8 cellular contexts compared by ENCODE assay signal in genomic region chr10:13784067-13784466, GRCh38.
DNase-seq lines count a peak whose midpoint lies in the region; ATAC-seq lines count a peak whose summit lies in the region.

No MANE protein-coding gene starts in this region.

- in situ Hi-C loops in Caki2 (cut with HindIII; ENCODE audit: low pct_unique_long_range_greater_than_20kb, low sequenced_read_pairs): no loop called here

- ATAC-seq in GM21381 (IDR thresholded peaks at IDR 0.05; ENCODE audit: unreplicated experiment) (peak; percentile 43), HG03095 (IDR thresholded peaks at IDR 0.05; ENCODE audit: unreplicated experiment) (no peak), HG02763 (IDR thresholded peaks at IDR 0.05; ENCODE audit: unreplicated experiment) (no peak)

- DNase-seq in Caki2 (ENCODE audit: low read depth) (peak; percentile 57), UCSD-AML1 (lab: John Stamatoyannopoulos, UW; ENCODE audit: unreplicated experiment) (peak; percentile 33), kidney glomerular epithelial cell (lab: John Stamatoyannopoulos, UW) (peak; percentile 37), GOT3 (lab: John Stamatoyannopoulos, UW) (no peak), activated gamma-delta T cell (lab: John Stamatoyannopoulos, UW) (no peak)

Comparison
In these comparisons a context has a peak if more than half of its experiments do, and no peak if none do; other contexts are left out.
1. DNase-seq: peak in Caki2 (single experiment), UCSD-AML1 (single experiment) and kidney glomerular epithelial cell (single experiment); none in GOT3 (single experiment) and activated gamma-delta T cell (single experiment).